In the genomic region with DNA sequence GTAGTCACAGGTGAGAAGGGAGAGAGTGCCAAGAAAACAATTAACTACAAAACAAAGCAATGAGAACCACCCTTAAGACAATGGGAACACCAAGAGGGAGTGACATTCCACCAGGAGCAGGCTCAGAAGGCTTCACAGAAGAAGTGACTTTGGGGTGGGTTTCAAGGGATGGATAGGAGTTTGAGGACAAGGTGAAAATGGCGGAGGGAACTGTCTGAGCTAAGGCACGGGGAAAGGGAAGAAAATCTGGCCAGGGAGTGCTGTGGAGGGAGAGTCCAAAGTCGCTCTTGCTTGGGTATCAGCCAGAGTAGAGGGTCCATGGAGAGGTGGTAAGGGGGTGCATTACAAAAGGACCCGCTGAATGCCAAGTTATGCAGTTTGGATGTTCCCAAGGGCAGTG, we compare ENCODE assay signal across 7 cellular contexts.
"Had no signal": no experiment of that assay in that cellular context is flagged by ENCODE, and none has a peak within 500 bp of the region (broad histone marks: within the 10 kb centered on the region; RNA-seq: fewer than 3 reads in every experiment).

No MANE protein-coding gene starts in this region.

- H3K4me3 ChIP-seq: GM23338 had no signal

- H3K4me3 Mint-ChIP-seq: GM23338, HFFc6 had no signal

- H3K9ac ChIP-seq: KMS-11 had no signal

- H3K27ac ChIP-seq: KMS-11 had no signal

- H3K4me2 ChIP-seq: GM23338, KMS-11 had no signal

- DNase-seq: H7, HCEC 1CT, HFFc6, KBM-7 had no signal

- H3K27ac Mint-ChIP-seq: GM23338, HFFc6, IgD-negative memory B cell had no signal
